8 cellular contexts compared by ENCODE assay signal in genomic region chr15:78438595-78439285, GRCh38. TPM values are rescaled to one million over a fixed set of nuclear protein-coding genes. Genes with fewer than 3 reads are reported as not detected.
DNase-seq lines count a peak whose midpoint lies in the region; ATAC-seq and TF ChIP-seq lines count a peak whose summit lies in the region.

No MANE protein-coding gene starts in this region.

- H3K4me1 ChIP-seq in esophagus squamous epithelium (peaks cover 8 to 59% (median 22%) of the 10 kb centered on the region in 3 donors), neural progenitor cell (peaks cover 19% of the 10 kb centered on the region)

- peak overlapping the region; percentile 99 for H3K9ac ChIP-seq in neural progenitor cell

- H3K9me3 Mint-ChIP-seq in activated CD8-positive, alpha-beta T cell treated with anti-CD3 and anti-CD28 coated beads, Interleukin-2, amount 10 ng/mL, durations not matched to agents 7 days and 5 days (ENCODE audit: insufficient read depth) = no peaks in the 10 kb centered on the region
- H3K9me3 Mint-ChIP-seq in neural progenitor cell = no peaks in the 10 kb centered on the region

- H2AFZ ChIP-seq in neural progenitor cell (replicated peaks) = peak overlapping the region; percentile 28

- H3K4me3 Mint-ChIP-seq in activated CD8-positive, alpha-beta T cell treated with anti-CD3 and anti-CD28 coated beads, Interleukin-2, amount 10 ng/mL, durations not matched to agents 7 days and 5 days = peak overlapping the region; percentile 86
- peak overlapping the region; percentile 93 for H3K4me3 Mint-ChIP-seq in neural progenitor cell

- CTCF ChIA-PET in activated CD8-positive, alpha-beta T cell treated with anti-CD3 and anti-CD28 coated beads, Interleukin-2, amount 10 ng/mL, durations not matched to agents 7 days and 5 days (lab: Charles Lee) = interaction anchor here (0.6 to 3.6 kb wide), 8 partner anchors 9 to 172 kb away, joined by 3 to 33 read pairs (median 3); no protein-coding TSS in a partner anchor

- peak overlapping the region; percentile 91 to 97 (median 94) for H3K27ac ChIP-seq in esophagus squamous epithelium
- H3K27ac ChIP-seq in neural progenitor cell = peak overlapping the region; percentile 90

- peak overlapping the region; percentile 88 for H3K4me2 ChIP-seq in neural progenitor cell

- H3K36me3 ChIP-seq in esophagus squamous epithelium (peaks cover 0 to 39% (median 6%) of the 10 kb centered on the region in 3 donors), neural progenitor cell (peaks cover 8% of the 10 kb centered on the region)

- peaks cover 56% of the 10 kb centered on the region for H3K79me2 ChIP-seq in neural progenitor cell (ENCODE audit: low read depth)

- H3K9me3 ChIP-seq in esophagus squamous epithelium = no peaks in the 10 kb centered on the region
- no peaks in the 10 kb centered on the region for H3K9me3 ChIP-seq in neural progenitor cell (ENCODE audit: low read depth)

- intact Hi-C loops in esophagus squamous epithelium (cut with DNase I) = no loop called here

- no peak for TF ChIP-seq POLR2A in esophagus squamous epithelium (IDR thresholded peaks at IDR 0.05)

- peaks cover 51% of the 10 kb centered on the region for H3K4me1 Mint-ChIP-seq in activated CD8-positive, alpha-beta T cell treated with anti-CD3 and anti-CD28 coated beads, Interleukin-2, amount 10 ng/mL, durations not matched to agents 7 days and 5 days (ENCODE audit: low read depth)
- H3K4me1 Mint-ChIP-seq in neural progenitor cell = peaks cover 25% of the 10 kb centered on the region

- peaks cover 3% of the 10 kb centered on the region for H3K27me3 Mint-ChIP-seq in activated CD8-positive, alpha-beta T cell treated with anti-CD3 and anti-CD28 coated beads, Interleukin-2, amount 10 ng/mL, durations not matched to agents 7 days and 5 days (ENCODE audit: low read depth)
- H3K27me3 Mint-ChIP-seq in neural progenitor cell (ENCODE audit: insufficient read depth, low read depth) = peaks cover 2% of the 10 kb centered on the region

- H3F3A ChIP-seq in neural progenitor cell (ENCODE audit: low read depth) = peaks cover 17% of the 10 kb centered on the region

- POLR2A ChIA-PET in activated CD8-positive, alpha-beta T cell treated with anti-CD3 and anti-CD28 coated beads, Interleukin-2, amount 10 ng/mL, durations not matched to agents 7 days and 5 days (lab: Charles Lee) = interaction anchor here (0.6 to 3.5 kb wide), 15 partner anchors 7 to 434 kb away, joined by 3 to 28 read pairs (median 5); partner anchors contain the start of genes MORF4L1, PSMA4 and SKIC8

- WGBS in esophagus squamous epithelium, 2 donors = 0% methylated on average over 13 to 17 of the region's 24 CpGs

- H3K27me3 ChIP-seq in esophagus squamous epithelium (peaks cover 0 to under 1% (median 0%) of the 10 kb centered on the region in 4 donors), neural progenitor cell (no peaks in the 10 kb centered on the region)

- H4K20me1 ChIP-seq in neural progenitor cell (ENCODE audit: low read depth) = peaks cover 43% of the 10 kb centered on the region

- ATAC-seq in GM18873 (IDR thresholded peaks at IDR 0.05; ENCODE audit: low FRiP score, unreplicated experiment) (peak; percentile 15), HG02623 (IDR thresholded peaks at IDR 0.05; ENCODE audit: unreplicated experiment) (no peak)
- ATAC-seq in activated CD8-positive, alpha-beta T cell treated with anti-CD3 and anti-CD28 coated beads, Interleukin-2, amount 10 ng/mL, durations not matched to agents 7 days and 5 days = no peak

- peak; percentile 46 for TF ChIP-seq CTCF in AG09309 (IDR thresholded peaks at IDR 0.05; ENCODE audit: control insufficient read depth, insufficient read depth, low read depth, low read length, missing control alignments)
- TF ChIP-seq CTCF in esophagus squamous epithelium (IDR thresholded peaks at IDR 0.05) = peak in 1 of 6 experiments; percentile 9
- peak; percentile 51 for TF ChIP-seq CTCF in neural progenitor cell (IDR thresholded peaks at IDR 0.05)

- H3K36me3 Mint-ChIP-seq in activated CD8-positive, alpha-beta T cell treated with anti-CD3 and anti-CD28 coated beads, Interleukin-2, amount 10 ng/mL, durations not matched to agents 7 days and 5 days (ENCODE audit: low read depth) = peaks cover 34% of the 10 kb centered on the region
- H3K36me3 Mint-ChIP-seq in neural progenitor cell = peaks cover 20% of the 10 kb centered on the region

- H3K4me3 ChIP-seq in AG09309 (ENCODE audit: control insufficient read depth, low read depth, low read length) (peak overlapping the region; percentile 97), esophagus squamous epithelium (peak overlapping the region; percentile 73 to 95 (median 86)), neural progenitor cell (peak overlapping the region; percentile 86)
- H3K4me3 ChIP-seq in Jurkat, Clone E6-1 (ENCODE audit: low read length) = peak overlapping the region; percentile 91

- H3K27ac Mint-ChIP-seq in activated CD8-positive, alpha-beta T cell treated with anti-CD3 and anti-CD28 coated beads, Interleukin-2, amount 10 ng/mL, durations not matched to agents 7 days and 5 days = peak overlapping the region; percentile 90
- H3K27ac Mint-ChIP-seq in neural progenitor cell = peak overlapping the region; percentile 98

- DNase-seq in AG09309 (ENCODE audit: low read depth) (no peak), esophagus squamous epithelium (lab: John Stamatoyannopoulos, UW) (no peak), neural progenitor cell (ENCODE audit: low spot score) (peak; percentile 82), NCI-H187 (lab: John Stamatoyannopoulos, UW) (no peak)
- peak; percentile 35 for DNase-seq in Jurkat, Clone E6-1 (ENCODE audit: low read depth, low spot score)
- peak; percentile 41 for DNase-seq in activated CD8-positive, alpha-beta T cell treated with anti-CD3 and anti-CD28 coated beads, Interleukin-2, amount 10 ng/mL, durations not matched to agents 7 days and 5 days

RNA-seq across cellular contexts. Expression of gene IREB2, which starts 0.7 kb away (rescaled TPM):
- polyA plus RNA-seq in Jurkat, Clone E6-1 (2012; ENCODE audit: insufficient read depth, insufficient read length) = 34.2 TPM
- 10 to 100 TPM; 52.5 to 62.4 TPM for total RNA-seq in activated CD8-positive, alpha-beta T cell treated with anti-CD3 and anti-CD28 coated beads, Interleukin-2, amount 10 ng/mL, durations not matched to agents 7 days and 5 days
- 10 to 100 TPM; 17.2 to 35.3 (median 25.1) TPM for total RNA-seq in esophagus squamous epithelium
- 55.7 and 87.7 TPM in 2 replicates for total RNA-seq in neural progenitor cell (ENCODE audit: low replicate concordance)

Comparison
In these comparisons a context has a peak if more than half of its experiments do, and no peak if none do; other contexts are left out.
1. DNase-seq: peak in Jurkat, Clone E6-1 (single experiment), activated CD8-positive, alpha-beta T cell treated with anti-CD3 and anti-CD28 coated beads, Interleukin-2, amount 10 ng/mL, durations not matched to agents 7 days and 5 days (single experiment) and neural progenitor cell (single experiment); none in AG09309 (single experiment), esophagus squamous epithelium (single experiment) and NCI-H187 (0 of 2).
2. Peak in every context shown above with its lines, with median percentiles within 50 percentile points of each other: H3K4me3 ChIP-seq.